24 cellular contexts compared by ENCODE assay signal in the genomic region with DNA sequence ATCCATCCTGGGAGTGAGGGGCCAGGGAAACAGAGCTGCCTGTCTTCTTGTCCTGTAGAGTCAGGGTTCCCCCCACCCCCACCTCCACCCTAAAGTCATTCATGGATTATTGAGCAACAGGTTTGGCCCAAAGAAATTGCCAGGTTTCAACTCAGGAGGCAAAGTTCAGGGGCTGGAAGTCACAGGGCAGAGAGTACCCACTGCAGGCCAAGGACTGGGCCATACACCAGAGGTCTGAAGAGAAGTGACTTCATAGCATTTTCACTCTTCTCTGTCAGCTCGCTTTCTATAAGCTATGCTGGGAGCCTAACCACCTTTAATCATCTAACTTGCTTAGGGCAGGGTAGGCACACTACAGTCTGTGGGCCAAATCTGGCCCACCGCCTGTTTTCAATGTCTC.
"Had no signal": no experiment of that assay in that cellular context is flagged by ENCODE, and none has a peak within 500 bp of the region (broad histone marks: within the 10 kb centered on the region; RNA-seq: fewer than 3 reads in every experiment).

No MANE protein-coding gene starts in this region.

- ATAC-seq: heart right ventricle; left ventricle myocardium superior; natural killer cell; stimulated activated effector memory CD8-positive, alpha-beta T cell treated with anti-CD3 and anti-CD28 coated beads, Interleukin-12 subunit alpha, Interleukin-12 subunit beta, amount 100 ng/mL, for 72 hours had no signal

- H3K36me3 Mint-ChIP-seq: stimulated activated effector memory CD8-positive, alpha-beta T cell treated with anti-CD3 and anti-CD28 coated beads, Interleukin-12 subunit alpha, Interleukin-12 subunit beta, amount 100 ng/mL, for 72 hours had no signal

- H3K36me3 ChIP-seq: esophagus squamous epithelium, prostate gland, right atrium auricular region, sigmoid colon, thyroid gland had no signal

- H3K9me3 ChIP-seq: prostate gland, stomach, thyroid gland had no signal

- H3K27ac ChIP-seq: thyroid gland had no signal

- H3K4me3 Mint-ChIP-seq: dendritic cell treated with granulocyte-macrophage colony-stimulating factor and Interleukin-4, amounts not matched to agents 40 ng/mL and 50 ng/mL, for 4 days; memory B cell; natural killer cell; neural crest cell; stimulated activated effector memory CD8-positive, alpha-beta T cell treated with anti-CD3 and anti-CD28 coated beads, Interleukin-12 subunit alpha, Interleukin-12 subunit beta, amount 100 ng/mL, for 72 hours had no signal

- DNase-seq: effector memory CD4-positive, alpha-beta T cell; esophagus squamous epithelium; foreskin melanocyte; glutamatergic neuron; heart right ventricle; hippocampal formation; kidney glomerular epithelial cell; left colon; left ventricle myocardium superior; natural killer cell; sigmoid colon; stimulated activated CD4-positive, alpha-beta T cell treated with anti-CD3 and anti-CD28 coated beads, Interleukin-2, amount 100 ng/mL, for 24 hours; stimulated activated CD4-positive, alpha-beta T cell treated with anti-CD3 and anti-CD28 coated beads, Interleukin-4, amount 100 ng/mL, for 24 hours; stimulated activated naive CD4-positive, alpha-beta T cell treated with Interleukin-2 at 50 U/mL for 16 hours; stomach; thyroid gland; trophoblast cell had no signal

- H3K27me3 ChIP-seq: heart right ventricle, right atrium auricular region, sigmoid colon, stomach, thyroid gland had no signal

- H3K4me3 ChIP-seq: esophagus squamous epithelium, heart right ventricle, lung, prostate gland, right atrium auricular region, sigmoid colon, stomach, thyroid gland had no signal

- H3K27me3 Mint-ChIP-seq: memory B cell had no signal
